Comparison of ENCODE assay signal across 2 cellular contexts in genomic region chr6:108242259-108242658, GRCh38.
TF ChIP-seq lines count a peak whose summit lies in the region.

No MANE protein-coding gene starts in this region.

TF ChIP-seq in HEK293, 187 proteins besides CTCF, POLR2A, EP300 and RAD21 (continued from another document and continues in another):
- TF ChIP-seq ZNF169 (tag by site-specific recombination; IDR thresholded peaks at IDR 0.05): no peak
- TF ChIP-seq ZFP3 (tag by site-specific recombination; IDR thresholded peaks at IDR 0.05; ENCODE audit: low read depth): no peak
- no peak for TF ChIP-seq ZSCAN30 (tag by site-specific recombination; IDR thresholded peaks at IDR 0.05)
- no peak for TF ChIP-seq ZNF626 (tag by site-specific recombination; IDR thresholded peaks at IDR 0.05)
- TF ChIP-seq SP7 (tag by site-specific recombination; IDR thresholded peaks at IDR 0.05): 0 out of 2 replicates have a peak, but pooled peaks have one; percentile 32
- TF ChIP-seq ZNF449 (tag by site-specific recombination; IDR thresholded peaks at IDR 0.05): no peak
- TF ChIP-seq ZNF600 (tag by site-specific recombination; IDR thresholded peaks at IDR 0.05): no peak
- TF ChIP-seq ZNF239 (tag by site-specific recombination; IDR thresholded peaks at IDR 0.05): no peak
- TF ChIP-seq GFI1B (tag by site-specific recombination; IDR thresholded peaks at IDR 0.05): no peak
- no peak for TF ChIP-seq KLF7 (tag by site-specific recombination; IDR thresholded peaks at IDR 0.05; ENCODE audit: borderline replicate concordance)
- TF ChIP-seq, protein P1, sequence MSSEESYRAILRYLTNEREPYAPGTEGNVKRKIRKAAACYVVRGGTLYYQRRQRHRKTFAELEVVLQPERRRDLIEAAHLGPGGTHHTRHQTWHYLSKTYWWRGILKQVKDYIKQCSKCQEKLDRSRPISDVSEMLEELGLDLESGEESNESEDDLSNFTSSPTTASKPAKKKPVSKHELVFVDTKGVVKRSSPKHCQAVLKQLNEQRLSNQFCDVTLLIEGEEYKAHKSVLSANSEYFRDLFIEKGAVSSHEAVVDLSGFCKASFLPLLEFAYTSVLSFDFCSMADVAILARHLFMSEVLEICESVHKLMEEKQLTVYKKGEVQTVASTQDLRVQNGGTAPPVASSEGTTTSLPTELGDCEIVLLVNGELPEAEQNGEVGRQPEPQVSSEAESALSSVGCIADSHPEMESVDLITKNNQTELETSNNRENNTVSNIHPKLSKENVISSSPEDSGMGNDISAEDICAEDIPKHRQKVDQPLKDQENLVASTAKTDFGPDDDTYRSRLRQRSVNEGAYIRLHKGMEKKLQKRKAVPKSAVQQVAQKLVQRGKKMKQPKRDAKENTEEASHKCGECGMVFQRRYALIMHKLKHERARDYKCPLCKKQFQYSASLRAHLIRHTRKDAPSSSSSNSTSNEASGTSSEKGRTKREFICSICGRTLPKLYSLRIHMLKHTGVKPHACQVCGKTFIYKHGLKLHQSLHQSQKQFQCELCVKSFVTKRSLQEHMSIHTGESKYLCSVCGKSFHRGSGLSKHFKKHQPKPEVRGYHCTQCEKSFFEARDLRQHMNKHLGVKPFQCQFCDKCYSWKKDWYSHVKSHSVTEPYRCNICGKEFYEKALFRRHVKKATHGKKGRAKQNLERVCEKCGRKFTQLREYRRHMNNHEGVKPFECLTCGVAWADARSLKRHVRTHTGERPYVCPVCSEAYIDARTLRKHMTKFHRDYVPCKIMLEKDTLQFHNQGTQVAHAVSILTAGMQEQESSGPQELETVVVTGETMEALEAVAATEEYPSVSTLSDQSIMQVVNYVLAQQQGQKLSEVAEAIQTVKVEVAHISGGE (tag by site-specific recombination; conservative IDR thresholded peaks at IDR 0.05; ENCODE audit: low read depth): no peak
- no peak for TF ChIP-seq ZNF654 (tag by site-specific recombination; IDR thresholded peaks at IDR 0.05; ENCODE audit: low read depth)
- no peak for TF ChIP-seq ZNF677 (tag by site-specific recombination; IDR thresholded peaks at IDR 0.05)
- TF ChIP-seq SETDB1 (IDR thresholded peaks at IDR 0.05; ENCODE audit: insufficient read length, low read length): peak; percentile 93
- TF ChIP-seq ZNF157 (tag by site-specific recombination; IDR thresholded peaks at IDR 0.05): no peak
- 0 out of 2 replicates have a peak, but pooled peaks have one; percentile 15 for TF ChIP-seq MZF1 (tag by site-specific recombination; IDR thresholded peaks at IDR 0.05; ENCODE audit: borderline replicate concordance)
- TF ChIP-seq, protein P2, sequence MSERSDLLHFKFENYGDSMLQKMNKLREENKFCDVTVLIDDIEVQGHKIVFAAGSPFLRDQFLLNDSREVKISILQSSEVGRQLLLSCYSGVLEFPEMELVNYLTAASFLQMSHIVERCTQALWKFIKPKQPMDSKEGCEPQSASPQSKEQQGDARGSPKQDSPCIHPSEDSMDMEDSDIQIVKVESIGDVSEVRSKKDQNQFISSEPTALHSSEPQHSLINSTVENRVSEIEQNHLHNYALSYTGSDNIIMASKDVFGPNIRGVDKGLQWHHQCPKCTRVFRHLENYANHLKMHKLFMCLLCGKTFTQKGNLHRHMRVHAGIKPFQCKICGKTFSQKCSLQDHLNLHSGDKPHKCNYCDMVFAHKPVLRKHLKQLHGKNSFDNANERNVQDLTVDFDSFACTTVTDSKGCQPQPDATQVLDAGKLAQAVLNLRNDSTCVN (tag by site-specific recombination; optimal IDR thresholded peaks at IDR 0.05): no peak
- peak; percentile 28; the same call in 1 of the 2 replicates for TF ChIP-seq ZNF280D (tag by site-specific recombination; IDR thresholded peaks at IDR 0.05)
- peak; percentile 95 for TF ChIP-seq TRIM28 (IDR thresholded peaks at IDR 0.05; ENCODE audit: borderline replicate concordance, low read length)
- no peak for TF ChIP-seq ZNF707 (tag by site-specific recombination; IDR thresholded peaks at IDR 0.05)
- TF ChIP-seq ZNF146 (tag by site-specific recombination; IDR thresholded peaks at IDR 0.05): no peak

TF ChIP-seq in K562, 482 proteins besides CTCF, POLR2A, EP300 and RAD21 (continued from another document):
- TF ChIP-seq, protein P3, sequence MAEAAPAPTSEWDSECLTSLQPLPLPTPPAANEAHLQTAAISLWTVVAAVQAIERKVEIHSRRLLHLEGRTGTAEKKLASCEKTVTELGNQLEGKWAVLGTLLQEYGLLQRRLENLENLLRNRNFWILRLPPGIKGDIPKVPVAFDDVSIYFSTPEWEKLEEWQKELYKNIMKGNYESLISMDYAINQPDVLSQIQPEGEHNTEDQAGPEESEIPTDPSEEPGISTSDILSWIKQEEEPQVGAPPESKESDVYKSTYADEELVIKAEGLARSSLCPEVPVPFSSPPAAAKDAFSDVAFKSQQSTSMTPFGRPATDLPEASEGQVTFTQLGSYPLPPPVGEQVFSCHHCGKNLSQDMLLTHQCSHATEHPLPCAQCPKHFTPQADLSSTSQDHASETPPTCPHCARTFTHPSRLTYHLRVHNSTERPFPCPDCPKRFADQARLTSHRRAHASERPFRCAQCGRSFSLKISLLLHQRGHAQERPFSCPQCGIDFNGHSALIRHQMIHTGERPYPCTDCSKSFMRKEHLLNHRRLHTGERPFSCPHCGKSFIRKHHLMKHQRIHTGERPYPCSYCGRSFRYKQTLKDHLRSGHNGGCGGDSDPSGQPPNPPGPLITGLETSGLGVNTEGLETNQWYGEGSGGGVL (CRISPR knock-in tag; IDR thresholded peaks at IDR 0.05): no peak
- TF ChIP-seq DACH1 (IDR thresholded peaks at IDR 0.05; ENCODE audit: partially characterized antibody): no peak
- no peak for TF ChIP-seq ZBTB33 (CRISPR knock-in tag; IDR thresholded peaks at IDR 0.05)
- peak; percentile 88 for TF ChIP-seq CBX5 (IDR thresholded peaks at IDR 0.05; ENCODE audit: borderline replicate concordance, low read depth)
- TF ChIP-seq CHAMP1 (IDR thresholded peaks at IDR 0.05): peak; percentile 60; the same call in 1 of the 2 replicates
- TF ChIP-seq CEBPB (tag; IDR thresholded peaks at IDR 0.05): no peak
- TF ChIP-seq PPARD (CRISPR knock-in tag; IDR thresholded peaks at IDR 0.05): no peak
- TF ChIP-seq TRIM24 (IDR thresholded peaks at IDR 0.05): peak in 1 of 2 experiments; percentile 84; a peak in 3 of 4 replicates
- peak; percentile 67 for TF ChIP-seq EHMT2 (IDR thresholded peaks at IDR 0.05)
- TF ChIP-seq, protein P4, sequence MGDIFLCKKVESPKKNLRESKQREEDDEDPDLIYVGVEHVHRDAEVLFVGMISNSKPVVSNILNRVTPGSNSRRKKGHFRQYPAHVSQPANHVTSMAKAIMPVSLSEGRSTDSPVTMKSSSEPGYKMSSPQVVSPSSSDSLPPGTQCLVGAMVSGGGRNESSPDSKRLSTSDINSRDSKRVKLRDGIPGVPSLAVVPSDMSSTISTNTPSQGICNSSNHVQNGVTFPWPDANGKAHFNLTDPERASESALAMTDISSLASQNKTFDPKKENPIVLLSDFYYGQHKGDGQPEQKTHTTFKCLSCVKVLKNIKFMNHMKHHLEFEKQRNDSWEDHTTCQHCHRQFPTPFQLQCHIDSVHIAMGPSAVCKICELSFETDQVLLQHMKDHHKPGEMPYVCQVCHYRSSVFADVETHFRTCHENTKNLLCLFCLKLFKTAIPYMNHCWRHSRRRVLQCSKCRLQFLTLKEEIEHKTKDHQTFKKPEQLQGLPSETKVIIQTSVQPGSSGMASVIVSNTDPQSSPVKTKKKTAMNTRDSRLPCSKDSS (IDR thresholded peaks at IDR 0.05; ENCODE audit: low read depth, partially characterized antibody): peak; percentile 60
- TF ChIP-seq ZNF79 (CRISPR knock-in tag; IDR thresholded peaks at IDR 0.05; ENCODE audit: low read depth): no peak
- TF ChIP-seq MBD2 (IDR thresholded peaks at IDR 0.05; ENCODE audit: borderline replicate concordance, low read depth): no peak
- TF ChIP-seq CBX3 (IDR thresholded peaks at IDR 0.05; ENCODE audit: borderline replicate concordance in 1 of 2, low read length in 2 of 2): peak in 1 of 2 experiments; percentile 98; a peak in 2 of 3 replicates
- peak; percentile 97 for TF ChIP-seq TRIM28 (IDR thresholded peaks at IDR 0.05)
